ENCODE assay signal across 10 cellular contexts in the genomic region with DNA sequence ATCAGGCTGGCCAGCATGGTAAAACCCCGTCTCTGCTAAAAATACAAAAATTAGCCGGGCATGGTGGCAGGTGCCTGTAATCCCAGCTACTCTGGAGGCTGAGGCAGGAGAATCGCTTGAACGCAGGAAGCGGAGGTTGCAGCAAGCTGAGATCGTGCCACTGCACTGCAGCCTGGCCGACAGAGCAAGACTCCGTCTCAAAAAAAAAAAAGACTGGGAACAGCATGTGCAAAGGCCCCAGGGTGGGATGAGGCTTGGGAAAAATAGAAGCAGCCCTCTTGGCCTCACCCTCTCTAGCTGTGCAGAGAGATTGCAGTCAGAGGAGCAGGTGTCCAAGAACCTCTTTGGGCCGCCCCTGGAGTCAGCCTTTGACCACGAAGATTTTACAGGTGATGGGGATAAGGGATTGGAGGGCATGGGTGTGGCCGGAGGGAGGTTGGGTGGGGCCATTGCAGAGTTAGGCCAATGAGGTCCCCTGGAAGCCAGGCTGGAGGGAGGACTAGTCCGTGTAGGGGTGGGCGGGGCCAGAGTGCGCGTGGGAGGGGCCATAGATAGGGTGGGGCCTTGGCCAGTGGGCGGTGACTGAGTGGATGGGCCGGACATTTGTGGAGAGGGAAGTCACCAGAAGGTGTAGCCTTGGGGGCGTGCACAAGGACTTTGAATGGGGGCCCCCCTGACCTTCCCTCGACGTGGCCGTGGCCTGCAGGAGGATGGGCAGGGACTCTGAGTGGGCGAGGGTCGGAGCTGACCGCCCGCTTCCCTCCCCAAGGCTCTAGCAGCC. TPM values are rescaled to one million over a fixed set of nuclear protein-coding genes. Genes with fewer than 3 reads are reported as not detected.
A peak's percentile ranks its signal among the peaks of the same experiment; 100 is the strongest.
DNase-seq lines count a peak whose midpoint lies in the region; ATAC-seq, FAIRE-seq and TF ChIP-seq lines count a peak whose summit lies in the region.
"Had no signal": no experiment of that assay in that cellular context is flagged by ENCODE, and none has a peak within 500 bp of the region (broad histone marks: within the 10 kb centered on the region; RNA-seq: fewer than 3 reads in every experiment).

No MANE protein-coding gene starts in this region.

- ATAC-seq in RWPE2 (ENCODE audit: low read depth) (peak; percentile 83), HepG2 (peak; percentile 68), HG03196 (IDR thresholded peaks at IDR 0.05; ENCODE audit: unreplicated experiment) (no peak)
- peak; percentile 41 for ATAC-seq in stimulated activated naive CD8-positive, alpha-beta T cell treated with anti-CD3 and anti-CD28 coated beads, Interleukin-15, Interleukin-2, amounts not matched to agents 100 U/mL and 50 U/mL, for 24 hours

- in situ Hi-C loops in HepG2 (cut with HindIII; ENCODE audit: extremely low pct_ligation_motif_present, low pct_unique_long_range_greater_than_20kb), result no loop called here

- H3K27ac ChIP-seq in RWPE2 (ENCODE audit: poor library complexity, severe bottlenecking) (peak overlapping the region; percentile 12), breast epithelium (no peak overlapping the region), HepG2 (ENCODE audit: extremely low read length, insufficient read depth, low read length) (no peak overlapping the region)
- H3K27ac ChIP-seq: BLaER1 had no signal

- no peak for FAIRE-seq in HepG2 (lab: Jason Lieb, UNC)
- FAIRE-seq: TTC549 had no signal

- TF ChIP-seq RAD21 in HepG2 (CRISPR knock-in tag; IDR thresholded peaks at IDR 0.05), result no peak

- no peaks in the 10 kb centered on the region for H3K36me3 ChIP-seq in RWPE2 (ENCODE audit: low read depth)
- H3K36me3 ChIP-seq in breast epithelium, result no peaks in the 10 kb centered on the region
- H3K36me3 ChIP-seq in HepG2 (replicated peaks in 1 of 2; ENCODE audit: control insufficient read depth in 1 of 2, insufficient read depth in 2 of 2, low read length in 2 of 2), result no peaks in the 10 kb centered on the region

- H4K20me1 ChIP-seq in HepG2 (ENCODE audit: insufficient read depth, low read length), result no peaks in the 10 kb centered on the region

- TF ChIP-seq POLR2A in breast epithelium (IDR thresholded peaks at IDR 0.05) (no peak), HepG2 (IDR thresholded peaks at IDR 0.05; ENCODE audit: insufficient read depth in 1 of 2, low read depth in 2 of 2, low read length in 2 of 2) (no peak)

- WGBS in HepG2 (ENCODE audit: low lambda C conversion rate), result 63% methylated on average over 20 of the region's 25 CpGs

- no peak overlapping the region for H3K9ac ChIP-seq in HepG2 (ENCODE audit: insufficient read depth, low read depth, low read length)
- H3K9ac ChIP-seq: BLaER1 had no signal

- peak overlapping the region; percentile 33 for H3K4me3 ChIP-seq in RWPE2 (ENCODE audit: severe bottlenecking)
- H3K4me3 ChIP-seq in breast epithelium, result peak overlapping the region; percentile 7 to 64 (median 46)
- peak overlapping the region in 2 of 3 experiments; percentile 38 to 43; a peak in 3 of 6 replicates for H3K4me3 ChIP-seq in HepG2 (replicated peaks in 1 of 3; ENCODE audit: insufficient read depth in 1 of 3, low read depth in 2 of 3, low read length in 3 of 3)
- H3K4me3 ChIP-seq: BLaER1 had no signal

- H3K79me2 ChIP-seq in HepG2 (ENCODE audit: insufficient read depth, low read length), result no peaks in the 10 kb centered on the region

- TF ChIP-seq CTCF in RWPE2 (IDR thresholded peaks at IDR 0.05; ENCODE audit: poor library complexity, severe bottlenecking) (no peak), breast epithelium (IDR thresholded peaks at IDR 0.05) (no peak), HepG2 (CRISPR knock-in tag; IDR thresholded peaks at IDR 0.05) (no peak)

- H2AFZ ChIP-seq in HepG2 (ENCODE audit: low read length), result no peak overlapping the region

- H3K9me3 ChIP-seq in RWPE2 (ENCODE audit: severe bottlenecking) (no peaks in the 10 kb centered on the region), breast epithelium (no peaks in the 10 kb centered on the region), HepG2 (ENCODE audit: low read length) (no peaks in the 10 kb centered on the region)
- H3K9me3 ChIP-seq: BLaER1 had no signal

- intact Hi-C loops in breast epithelium (cut with DNase I; ENCODE audit: low total_unique reads), result no loop called here
- intact Hi-C loops in HepG2 (cut with micrococcal nuclease; ENCODE audit: unreplicated experiment), result no loop called here

- peak overlapping the region; percentile 42 for H3K4me2 ChIP-seq in HepG2 (ENCODE audit: low read depth, low read length)
- H3K4me2 ChIP-seq: BLaER1 had no signal

- POLR2A ChIA-PET in HepG2 (lab: Yijun Ruan, JAX), result interaction anchor here (1.2 kb wide), 1 partner anchor 17 kb away, joined by 3 read pairs; a partner anchor contains a TSS

- peak; percentile 6 to 21 for DNase-seq in NCI-H187 (lab: John Stamatoyannopoulos, UW)
- DNase-seq in NCI-H187 treated with DMSO at 0.1 percent for 48 hours (lab: John Stamatoyannopoulos, UW), result no peak
- peak; percentile 91 for DNase-seq in RWPE2 (ENCODE audit: low spot score)
- peak in 1 of 2 donors; percentile 35 for DNase-seq in breast epithelium (ENCODE audit: low spot score in 2 of 2)
- peak; percentile 40 for DNase-seq in HepG2 (ENCODE audit: low spot score)
- DNase-seq in stimulated activated naive CD8-positive, alpha-beta T cell treated with anti-CD3 and anti-CD28 coated beads, Interleukin-15, Interleukin-2, amounts not matched to agents 100 U/mL and 50 U/mL, for 24 hours, result peak; percentile 73
- DNase-seq in cortex of kidney (lab: John Stamatoyannopoulos, UW), result no peak

- no TSS peak for BruUV-seq in HepG2 (replicated peaks; lab: Mats Ljungman, UMichigan)

- no peaks in the 10 kb centered on the region for H3K4me1 ChIP-seq in RWPE2 (ENCODE audit: insufficient read depth, poor library complexity, severe bottlenecking)
- H3K4me1 ChIP-seq in breast epithelium, result no peaks in the 10 kb centered on the region
- H3K4me1 ChIP-seq in HepG2 (ENCODE audit: insufficient read depth, low read length), result peaks cover 8% of the 10 kb centered on the region; the same call in 1 of the 2 replicates

- no peaks in the 10 kb centered on the region for H3K27me3 ChIP-seq in RWPE2 (ENCODE audit: insufficient read depth, poor library complexity, severe bottlenecking)
- peaks cover 0 to 3% of the 10 kb centered on the region in 2 donors for H3K27me3 ChIP-seq in breast epithelium
- H3K27me3 ChIP-seq in HepG2 (ENCODE audit: control insufficient read depth in 1 of 2, insufficient read depth in 2 of 2, low read length in 2 of 2), result no peaks in the 10 kb centered on the region
- H3K27me3 ChIP-seq: BLaER1 had no signal

- CTCF ChIA-PET in HepG2 (lab: Yijun Ruan, JAX; ENCODE audit: low intra/inter-chr PET ratio, low total read pairs), result no interaction called here

- no peak for TF ChIP-seq EP300 in HepG2 (IDR thresholded peaks at IDR 0.05; ENCODE audit: low read depth in 2 of 2, low read length in 2 of 2)
- no peak for TF ChIP-seq EP300 in HepG2 (CRISPR knock-in tag; IDR thresholded peaks at IDR 0.05; ENCODE audit: borderline replicate concordance)

RNA-seq across cellular contexts. Expression of a gene that starts 16.9 kb away (rescaled TPM):
- total RNA-seq in breast epithelium, result 1 to 10 TPM in 2 of 3 donors, under 1 TPM in 1; 0.32 to 6.9 (median 2.0) TPM
- 0.48 and 0.86 TPM in 2 replicates for total RNA-seq in HepG2 (2016; rRNA removed; fragmentation: Illumina TruSeq; extraction: Trizol)
- 0.18 and 0.40 TPM in 2 replicates for total RNA-seq in HepG2 (2016; cell fraction: cytosol; rRNA removed; fragmentation: Illumina TruSeq; extraction: Trizol; ENCODE audit: low read depth)
- 0.36 and 1.2 TPM in 2 replicates for total RNA-seq in HepG2 (2016; cell fraction: insoluble cytoplasmic fraction; rRNA removed; fragmentation: Illumina TruSeq; extraction: Trizol)
- 0.38 and 0.43 TPM in 2 replicates for total RNA-seq in HepG2 (2016; cell fraction: membrane; rRNA removed; fragmentation: Illumina TruSeq; extraction: Trizol)
- 1.0 and 1.3 TPM in 2 replicates for total RNA-seq in HepG2 (2016; cell fraction: nucleus; rRNA removed; fragmentation: Illumina TruSeq; extraction: Trizol)
- 4.0 and 8.6 TPM in 2 replicates for polyA plus RNA-seq in HepG2 (2011; rRNA removed)
- polyA plus RNA-seq in HepG2 (2011; cell fraction: cytosol; rRNA removed), result 4.2 and 6.3 TPM in 2 replicates
- polyA plus RNA-seq in HepG2 (2011; cell fraction: nucleus; rRNA removed), result 3.5 and 4.5 TPM in 2 replicates
- polyA plus RNA-seq in HepG2 (2012), result 9.1 and 10.5 TPM in 2 replicates
- polyA plus RNA-seq in HepG2 (2016; cell fraction: cytosol; fragmentation: Illumina TruSeq; extraction: Trizol; ENCODE audit: low read depth), result 0.10 and 0.18 TPM in 2 replicates
- 0.61 and 0.62 TPM in 2 replicates for polyA plus RNA-seq in HepG2 (2016; cell fraction: insoluble cytoplasmic fraction; fragmentation: Illumina TruSeq; extraction: Trizol; ENCODE audit: low read depth)
- 0.29 and 0.35 TPM in 2 replicates for polyA plus RNA-seq in HepG2 (2016; cell fraction: membrane; fragmentation: Illumina TruSeq; extraction: Trizol; ENCODE audit: low read depth)
- polyA plus RNA-seq in HepG2 (2016; cell fraction: nucleus; fragmentation: Illumina TruSeq; extraction: Trizol; ENCODE audit: insufficient read depth, low read depth), result 1.8 and 2.3 TPM in 2 replicates
- polyA minus RNA-seq in HepG2 (2011; rRNA and poly(A)+ RNA removed; ENCODE audit: low replicate concordance), result 2.7 and 11.1 TPM in 2 replicates
- 3.0 and 4.7 TPM in 2 replicates for polyA minus RNA-seq in HepG2 (2011; cell fraction: cytosol; rRNA and poly(A)+ RNA removed)
- polyA minus RNA-seq in HepG2 (2011; cell fraction: nucleus; rRNA and poly(A)+ RNA removed), result 1.8 and 3.1 TPM in 2 replicates

RNA-seq across cellular contexts. Expression of a gene that starts 26.8 kb away (rescaled TPM):
- 1 to 10 TPM; 1.6 to 5.3 (median 2.9) TPM for total RNA-seq in breast epithelium
- 1.2 and 1.3 TPM in 2 replicates for total RNA-seq in HepG2 (2016; rRNA removed; fragmentation: Illumina TruSeq; extraction: Trizol)
- 0.18 and 1.7 TPM in 2 replicates for total RNA-seq in HepG2 (2016; cell fraction: cytosol; rRNA removed; fragmentation: Illumina TruSeq; extraction: Trizol; ENCODE audit: low read depth)
- total RNA-seq in HepG2 (2016; cell fraction: insoluble cytoplasmic fraction; rRNA removed; fragmentation: Illumina TruSeq; extraction: Trizol), result 0.45 and 2.3 TPM in 2 replicates
- 1.4 TPM in 2 replicates for total RNA-seq in HepG2 (2016; cell fraction: membrane; rRNA removed; fragmentation: Illumina TruSeq; extraction: Trizol)
- total RNA-seq in HepG2 (2016; cell fraction: nucleus; rRNA removed; fragmentation: Illumina TruSeq; extraction: Trizol), result 1.6 and 3.1 TPM in 2 replicates
- 2.5 and 3.1 TPM in 2 replicates for polyA plus RNA-seq in HepG2 (2011; rRNA removed)
- 0.95 and 1.5 TPM in 2 replicates for polyA plus RNA-seq in HepG2 (2011; cell fraction: cytosol; rRNA removed)
- polyA plus RNA-seq in HepG2 (2011; cell fraction: nucleus; rRNA removed), result 23.2 and 28.6 TPM in 2 replicates
- polyA plus RNA-seq in HepG2 (2012), result 4.3 and 5.3 TPM in 2 replicates
- 0.75 and 1.1 TPM in 2 replicates for polyA plus RNA-seq in HepG2 (2016; cell fraction: cytosol; fragmentation: Illumina TruSeq; extraction: Trizol; ENCODE audit: low read depth)
- 0.76 and 2.0 TPM in 2 replicates for polyA plus RNA-seq in HepG2 (2016; cell fraction: insoluble cytoplasmic fraction; fragmentation: Illumina TruSeq; extraction: Trizol; ENCODE audit: low read depth)
- polyA plus RNA-seq in HepG2 (2016; cell fraction: membrane; fragmentation: Illumina TruSeq; extraction: Trizol; ENCODE audit: low read depth), result 0.88 and 1.4 TPM in 2 replicates
- polyA plus RNA-seq in HepG2 (2016; cell fraction: nucleus; fragmentation: Illumina TruSeq; extraction: Trizol; ENCODE audit: insufficient read depth, low read depth), result 4.8 and 5.1 TPM in 2 replicates
- polyA minus RNA-seq in HepG2 (2011; rRNA and poly(A)+ RNA removed; ENCODE audit: low replicate concordance), result 1.3 and 16.7 TPM in 2 replicates
- polyA minus RNA-seq in HepG2 (2011; cell fraction: cytosol; rRNA and poly(A)+ RNA removed), result 2.5 and 4.6 TPM in 2 replicates
- 20.1 and 21.3 TPM in 2 replicates for polyA minus RNA-seq in HepG2 (2011; cell fraction: nucleus; rRNA and poly(A)+ RNA removed)

RNA-seq across cellular contexts. Expression of a gene that starts 43.3 kb away (rescaled TPM):
- total RNA-seq in breast epithelium, result under 1 TPM in 1 of 3 donors, not detected in 2; 0.66 TPM
- total RNA-seq in HepG2 (2016; rRNA removed; fragmentation: Illumina TruSeq; extraction: Trizol), result not detected in 2 replicates
- not detected in 2 replicates for total RNA-seq in HepG2 (2016; cell fraction: cytosol; rRNA removed; fragmentation: Illumina TruSeq; extraction: Trizol; ENCODE audit: low read depth)
- total RNA-seq in HepG2 (2016; cell fraction: insoluble cytoplasmic fraction; rRNA removed; fragmentation: Illumina TruSeq; extraction: Trizol), result not detected in 2 replicates
- total RNA-seq in HepG2 (2016; cell fraction: membrane; rRNA removed; fragmentation: Illumina TruSeq; extraction: Trizol), result not detected in 2 replicates
- not detected in 2 replicates for total RNA-seq in HepG2 (2016; cell fraction: nucleus; rRNA removed; fragmentation: Illumina TruSeq; extraction: Trizol)
- 0.30 and 0.44 TPM in 2 replicates for polyA plus RNA-seq in HepG2 (2011; rRNA removed)
- polyA plus RNA-seq in HepG2 (2011; cell fraction: cytosol; rRNA removed), result 0.21 TPM in 1 of 2 replicates, not detected in the other
- polyA plus RNA-seq in HepG2 (2011; cell fraction: nucleus; rRNA removed), result 1.2 and 1.5 TPM in 2 replicates
- polyA plus RNA-seq in HepG2 (2012), result 0.23 and 0.35 TPM in 2 replicates
- polyA plus RNA-seq in HepG2 (2016; cell fraction: cytosol; fragmentation: Illumina TruSeq; extraction: Trizol; ENCODE audit: low read depth), result not detected in 2 replicates
- polyA plus RNA-seq in HepG2 (2016; cell fraction: insoluble cytoplasmic fraction; fragmentation: Illumina TruSeq; extraction: Trizol; ENCODE audit: low read depth), result not detected in 2 replicates
- polyA plus RNA-seq in HepG2 (2016; cell fraction: membrane; fragmentation: Illumina TruSeq; extraction: Trizol; ENCODE audit: low read depth), result not detected in 2 replicates
- not detected in 2 replicates for polyA plus RNA-seq in HepG2 (2016; cell fraction: nucleus; fragmentation: Illumina TruSeq; extraction: Trizol; ENCODE audit: insufficient read depth, low read depth)
- polyA minus RNA-seq in HepG2 (2011; rRNA and poly(A)+ RNA removed; ENCODE audit: low replicate concordance), result 0.88 TPM in 1 of 2 replicates, not detected in the other
- not detected in 2 replicates for polyA minus RNA-seq in HepG2 (2011; cell fraction: cytosol; rRNA and poly(A)+ RNA removed)
- polyA minus RNA-seq in HepG2 (2011; cell fraction: nucleus; rRNA and poly(A)+ RNA removed), result not detected in 2 replicates

RNA-seq across cellular contexts. Expression of a gene that starts 58.8 kb away (rescaled TPM):
- total RNA-seq in breast epithelium (10 to 100 TPM; 11.2 to 17.4 (median 15.4) TPM), HepG2 (2016; rRNA removed; fragmentation: Illumina TruSeq; extraction: Trizol) (3.8 and 12.2 TPM in 2 replicates)
- 2.4 and 2.8 TPM in 2 replicates for total RNA-seq in HepG2 (2016; cell fraction: cytosol; rRNA removed; fragmentation: Illumina TruSeq; extraction: Trizol; ENCODE audit: low read depth)
- 6.4 and 9.5 TPM in 2 replicates for total RNA-seq in HepG2 (2016; cell fraction: insoluble cytoplasmic fraction; rRNA removed; fragmentation: Illumina TruSeq; extraction: Trizol)
- 6.3 and 6.5 TPM in 2 replicates for total RNA-seq in HepG2 (2016; cell fraction: membrane; rRNA removed; fragmentation: Illumina TruSeq; extraction: Trizol)
- 6.7 and 10.0 TPM in 2 replicates for total RNA-seq in HepG2 (2016; cell fraction: nucleus; rRNA removed; fragmentation: Illumina TruSeq; extraction: Trizol)
- 7.3 and 8.2 TPM in 2 replicates for polyA plus RNA-seq in HepG2 (2011; rRNA removed)
- 3.3 and 5.6 TPM in 2 replicates for polyA plus RNA-seq in HepG2 (2011; cell fraction: cytosol; rRNA removed)
- 34.8 and 36.5 TPM in 2 replicates for polyA plus RNA-seq in HepG2 (2011; cell fraction: nucleus; rRNA removed)
- 18.2 and 28.7 TPM in 2 replicates for polyA plus RNA-seq in HepG2 (2012)
- 1.0 and 1.3 TPM in 2 replicates for polyA plus RNA-seq in HepG2 (2016; cell fraction: cytosol; fragmentation: Illumina TruSeq; extraction: Trizol; ENCODE audit: low read depth)
- 8.8 and 13.1 TPM in 2 replicates for polyA plus RNA-seq in HepG2 (2016; cell fraction: insoluble cytoplasmic fraction; fragmentation: Illumina TruSeq; extraction: Trizol; ENCODE audit: low read depth)
- polyA plus RNA-seq in HepG2 (2016; cell fraction: membrane; fragmentation: Illumina TruSeq; extraction: Trizol; ENCODE audit: low read depth), result 2.1 and 3.2 TPM in 2 replicates
- 15.3 and 23.8 TPM in 2 replicates for polyA plus RNA-seq in HepG2 (2016; cell fraction: nucleus; fragmentation: Illumina TruSeq; extraction: Trizol; ENCODE audit: insufficient read depth, low read depth)
- polyA minus RNA-seq in HepG2 (2011; rRNA and poly(A)+ RNA removed; ENCODE audit: low replicate concordance), result 37.6 and 52.5 TPM in 2 replicates
- 19.4 and 24.6 TPM in 2 replicates for polyA minus RNA-seq in HepG2 (2011; cell fraction: cytosol; rRNA and poly(A)+ RNA removed)
- polyA minus RNA-seq in HepG2 (2011; cell fraction: nucleus; rRNA and poly(A)+ RNA removed), result 10.9 and 11.4 TPM in 2 replicates

Comparison
In these comparisons a context has a peak if more than half of its experiments do, and no peak if none do; other contexts are left out.
1. DNase-seq: peak in NCI-H187 (2 of 2), RWPE2 (single experiment), HepG2 (single experiment) and stimulated activated naive CD8-positive, alpha-beta T cell treated with anti-CD3 and anti-CD28 coated beads, Interleukin-15, Interleukin-2, amounts not matched to agents 100 U/mL and 50 U/mL, for 24 hours (single experiment); none in NCI-H187 treated with DMSO at 0.1 percent for 48 hours (single experiment) and cortex of kidney (single experiment).
2. Peak in every context shown above with its lines, with median percentiles within 50 percentile points of each other: H3K4me3 ChIP-seq.